In the genomic region with DNA sequence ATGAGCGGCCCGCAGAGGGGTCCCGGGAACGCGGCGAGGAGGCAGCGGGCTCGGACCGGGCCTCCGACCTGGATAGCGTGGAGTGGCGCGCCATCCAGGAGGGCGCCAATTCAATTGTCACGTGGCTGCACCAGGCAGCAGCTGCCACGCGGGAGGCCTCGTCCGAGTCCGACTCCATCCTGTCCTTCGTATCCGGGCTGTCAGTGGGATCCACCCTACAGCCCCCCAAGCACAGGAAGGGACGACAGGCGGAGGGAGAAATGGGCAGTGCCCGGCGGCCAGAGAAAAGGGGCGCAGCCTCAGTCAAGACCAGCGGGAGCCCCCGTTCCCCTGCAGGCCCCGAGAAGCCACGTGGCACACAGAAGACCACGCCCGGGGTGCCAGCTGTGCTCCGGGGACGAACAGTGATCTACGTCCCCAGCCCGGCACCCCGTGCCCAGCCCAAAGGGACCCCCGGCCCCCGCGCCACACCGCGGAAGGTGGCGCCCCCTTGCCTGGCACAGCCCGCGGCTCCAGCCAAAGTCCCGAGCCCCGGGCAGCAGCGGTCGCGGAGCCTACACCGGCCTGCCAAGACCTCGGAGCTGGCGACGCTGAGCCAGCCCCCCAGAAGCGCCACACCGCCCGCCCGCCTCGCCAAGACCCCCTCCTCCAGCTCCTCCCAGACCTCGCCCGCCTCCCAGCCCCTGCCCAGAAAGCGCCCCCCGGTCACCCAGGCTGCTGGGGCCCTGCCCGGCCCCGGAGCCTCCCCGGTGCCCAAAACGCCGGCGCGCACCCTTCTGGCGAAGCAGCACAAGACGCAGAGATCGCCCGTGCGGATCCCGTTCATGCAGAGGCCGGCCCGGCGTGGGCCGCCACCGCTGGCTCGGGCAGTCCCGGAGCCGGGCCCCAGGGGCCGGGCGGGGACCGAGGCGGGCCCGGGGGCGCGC, we compare ENCODE assay signal across 7 cellular contexts. TPM values are rescaled to one million over a fixed set of nuclear protein-coding genes. Genes with fewer than 3 reads are reported as not detected.
DNase-seq lines count a peak whose midpoint lies in the region; ATAC-seq and TF ChIP-seq lines count a peak whose summit lies in the region.
"Had no signal": no experiment of that assay in that cellular context is flagged by ENCODE, and none has a peak within 500 bp of the region (broad histone marks: within the 10 kb centered on the region; RNA-seq: fewer than 3 reads in every experiment).

No MANE protein-coding gene starts in this region.

- H3K27ac ChIP-seq in OCI-LY7 (ENCODE audit: low read depth, low read length, poor library complexity, severe bottlenecking): no peak overlapping the region
- H3K27ac ChIP-seq in left ventricle myocardium inferior (replicated peaks): no peak overlapping the region
- no peak overlapping the region for H3K27ac ChIP-seq in SK-N-SH (ENCODE audit: low read depth in 2 of 2, low read length in 1 of 2)

- H3K4me3 ChIP-seq in OCI-LY7 (ENCODE audit: low read depth, low read length, poor library complexity, severe bottlenecking): no peak overlapping the region
- peak overlapping the region; percentile 75 for H3K4me3 ChIP-seq in left ventricle myocardium inferior
- H3K4me3 ChIP-seq in SK-N-SH (ENCODE audit: low read depth in 2 of 2, low read length in 1 of 2): no peak overlapping the region

- H3K9me3 ChIP-seq in OCI-LY7 (ENCODE audit: low read length) (no peaks in the 10 kb centered on the region), left ventricle myocardium inferior (replicated peaks) (no peaks in the 10 kb centered on the region), SK-N-SH (no peaks in the 10 kb centered on the region)

- TF ChIP-seq EP300 in SK-N-SH (IDR thresholded peaks at IDR 0.05; ENCODE audit: borderline replicate concordance in 1 of 2, low read depth in 1 of 2, low read length in 1 of 2): no peak

- H3K4me1 ChIP-seq in OCI-LY7 (ENCODE audit: insufficient read depth, low read length, poor library complexity, severe bottlenecking): peaks cover 16% of the 10 kb centered on the region
- peaks cover 73% of the 10 kb centered on the region for H3K4me1 ChIP-seq in left ventricle myocardium inferior
- H3K4me1 ChIP-seq in SK-N-SH (ENCODE audit: control insufficient read depth in 1 of 2, insufficient read depth in 2 of 2, low read depth in 1 of 2, low read length in 1 of 2): peaks cover 0 to 12% of the 10 kb centered on the region in 2 experiments; a peak in 1 of 4 replicates

- TF ChIP-seq RAD21 in SK-N-SH (IDR thresholded peaks at IDR 0.05; ENCODE audit: low read length): no peak

- intact Hi-C loops in OCI-LY7 (cut with micrococcal nuclease; ENCODE audit: unreplicated experiment): no loop called here
- intact Hi-C loops in left ventricle myocardium inferior (cut with micrococcal nuclease): no loop called here

- CTCF ChIA-PET in OCI-LY7 (lab: Charles Lee; ENCODE audit: unreplicated experiment) (no interaction called here), SK-N-SH (lab: Yijun Ruan, JAX) (interaction anchor here (2.7 kb wide), 1 partner anchor 24 kb away, joined by 11 read pairs; no protein-coding TSS in a partner anchor)

- H3K79me2 ChIP-seq in OCI-LY7 (ENCODE audit: insufficient read depth, low read depth, low read length): no peaks in the 10 kb centered on the region
- peaks cover 8% of the 10 kb centered on the region; the same call in 1 of the 2 replicates for H3K79me2 ChIP-seq in SK-N-SH (ENCODE audit: insufficient read depth)

- H3K4me2 ChIP-seq in OCI-LY7 (ENCODE audit: low read length) (no peak overlapping the region), SK-N-SH (no peak overlapping the region)

- H3K27me3 ChIP-seq in left ventricle myocardium inferior (ENCODE audit: low read depth): peaks cover 91% of the 10 kb centered on the region
- no peaks in the 10 kb centered on the region for H3K27me3 ChIP-seq in SK-N-SH (ENCODE audit: insufficient read depth)

- no peak overlapping the region for H2AFZ ChIP-seq in OCI-LY7 (ENCODE audit: low read length)
- H2AFZ ChIP-seq in SK-N-SH (ENCODE audit: low read depth): no peak overlapping the region

- H3K9ac ChIP-seq in SK-N-SH: no peak overlapping the region

- 97% methylated on average over 23 of the region's 92 CpGs for WGBS in SK-N-SH (ENCODE audit: low lambda C conversion rate)

- DNase-seq in AG08396 (ENCODE audit: low spot score) (peak; percentile 71), OCI-LY7 (ENCODE audit: low spot score) (peak; percentile 29), left ventricle myocardium inferior (no peak), NAMALWA (ENCODE audit: low spot score) (no peak), SK-N-SH (no peak)

- H3F3A ChIP-seq in SK-N-SH (replicated peaks; ENCODE audit: insufficient read depth): no peaks in the 10 kb centered on the region

- no peaks in the 10 kb centered on the region for H3K36me3 ChIP-seq in OCI-LY7 (ENCODE audit: insufficient read depth, low read length)
- H3K36me3 ChIP-seq in left ventricle myocardium inferior: no peaks in the 10 kb centered on the region
- H3K36me3 ChIP-seq in SK-N-SH (replicated peaks in 1 of 2; ENCODE audit: control insufficient read depth in 1 of 2, insufficient read depth in 2 of 2, low read length in 1 of 2): peaks cover 0 to 22% of the 10 kb centered on the region in 2 experiments

- no TSS peak for BruUV-seq in OCI-LY7 (replicated peaks; lab: Mats Ljungman, UMichigan)

- TF ChIP-seq CTCF in OCI-LY7 (conservative IDR thresholded peaks at IDR 0.05; ENCODE audit: low read length): 0 out of 2 replicates have a peak, but pooled peaks have one; percentile 36
- TF ChIP-seq CTCF in left ventricle myocardium inferior (IDR thresholded peaks at IDR 0.05; ENCODE audit: borderline replicate concordance): no peak
- TF ChIP-seq CTCF in SK-N-SH (IDR thresholded peaks at IDR 0.05): no peak

- H4K20me1 ChIP-seq in OCI-LY7 (ENCODE audit: insufficient read depth, low read length): peaks cover 7% of the 10 kb centered on the region; the same call in 1 of the 2 replicates
- peaks cover 15% of the 10 kb centered on the region; the same call in 1 of the 2 replicates for H4K20me1 ChIP-seq in SK-N-SH (ENCODE audit: insufficient read depth)

- H3K9me2 ChIP-seq in OCI-LY7 (ENCODE audit: insufficient read depth, low read length): no peaks in the 10 kb centered on the region
- H3K9me2 ChIP-seq in SK-N-SH: no peaks in the 10 kb centered on the region

- POLR2A ChIA-PET in OCI-LY7 (lab: Charles Lee) (no interaction called here), SK-N-SH (lab: Yijun Ruan, JAX) (no interaction called here)

- ATAC-seq in GM19452 (IDR thresholded peaks at IDR 0.05; ENCODE audit: unreplicated experiment): no peak

TF ChIP-seq in SK-N-SH, 30 proteins besides CTCF, POLR2A, EP300 and RAD21 (continues in another document):
- TF ChIP-seq, protein P1, sequence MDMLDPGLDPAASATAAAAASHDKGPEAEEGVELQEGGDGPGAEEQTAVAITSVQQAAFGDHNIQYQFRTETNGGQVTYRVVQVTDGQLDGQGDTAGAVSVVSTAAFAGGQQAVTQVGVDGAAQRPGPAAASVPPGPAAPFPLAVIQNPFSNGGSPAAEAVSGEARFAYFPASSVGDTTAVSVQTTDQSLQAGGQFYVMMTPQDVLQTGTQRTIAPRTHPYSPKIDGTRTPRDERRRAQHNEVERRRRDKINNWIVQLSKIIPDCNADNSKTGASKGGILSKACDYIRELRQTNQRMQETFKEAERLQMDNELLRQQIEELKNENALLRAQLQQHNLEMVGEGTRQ (IDR thresholded peaks at IDR 0.05; ENCODE audit: borderline replicate concordance, low read depth, low read length): no peak
- TF ChIP-seq, protein P2, sequence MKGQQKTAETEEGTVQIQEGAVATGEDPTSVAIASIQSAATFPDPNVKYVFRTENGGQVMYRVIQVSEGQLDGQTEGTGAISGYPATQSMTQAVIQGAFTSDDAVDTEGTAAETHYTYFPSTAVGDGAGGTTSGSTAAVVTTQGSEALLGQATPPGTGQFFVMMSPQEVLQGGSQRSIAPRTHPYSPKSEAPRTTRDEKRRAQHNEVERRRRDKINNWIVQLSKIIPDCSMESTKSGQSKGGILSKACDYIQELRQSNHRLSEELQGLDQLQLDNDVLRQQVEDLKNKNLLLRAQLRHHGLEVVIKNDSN (IDR thresholded peaks at IDR 0.05; ENCODE audit: borderline replicate concordance, low read depth): no peak
- no peak for TF ChIP-seq JUND (IDR thresholded peaks at IDR 0.05)
- TF ChIP-seq FOSL2 (IDR thresholded peaks at IDR 0.05; ENCODE audit: borderline replicate concordance, low read depth): no peak
- TF ChIP-seq GATA2 (CRISPR knock-in tag; IDR thresholded peaks at IDR 0.05): no peak

RNA-seq across cellular contexts. Expression of a gene that starts 10.5 kb away (rescaled TPM):
- total RNA-seq in OCI-LY7 (2014; rRNA removed; shearing (Covaris generic)): 27.1 and 45.6 TPM in 2 replicates
- total RNA-seq in OCI-LY7 (2022) (54.6 and 58.6 TPM in 2 replicates), left ventricle myocardium inferior (16.1 TPM)
- polyA plus RNA-seq in SK-N-SH (2012; rRNA removed): 23.4 and 25.3 TPM in 2 replicates
- 11.5 and 20.3 TPM in 2 replicates for polyA plus RNA-seq in SK-N-SH (2012; cell fraction: cytosol; rRNA removed)
- polyA plus RNA-seq in SK-N-SH (2012; cell fraction: nucleus; rRNA removed): 27.2 and 30.6 TPM in 2 replicates

RNA-seq across cellular contexts. Expression of a gene that starts 18.6 kb away (rescaled TPM):
- 0.23 and 0.57 TPM in 2 replicates for total RNA-seq in OCI-LY7 (2014; rRNA removed; shearing (Covaris generic))
- 2.4 and 5.5 TPM in 2 replicates for total RNA-seq in OCI-LY7 (2022)
- 0.22 TPM for total RNA-seq in left ventricle myocardium inferior
- polyA plus RNA-seq in SK-N-SH (2012; rRNA removed): 1.3 and 1.8 TPM in 2 replicates
- 0.59 and 1.3 TPM in 2 replicates for polyA plus RNA-seq in SK-N-SH (2012; cell fraction: cytosol; rRNA removed)
- polyA plus RNA-seq in SK-N-SH (2012; cell fraction: nucleus; rRNA removed): 4.1 and 5.2 TPM in 2 replicates
- total RNA-seq: RPMI7951 had no signal

RNA-seq across cellular contexts. Expression of a gene that starts 21.6 kb away (rescaled TPM):
- total RNA-seq in OCI-LY7 (2014; rRNA removed; shearing (Covaris generic)): 1.9 and 8.3 TPM in 2 replicates
- total RNA-seq in OCI-LY7 (2022) (13.0 and 15.7 TPM in 2 replicates), left ventricle myocardium inferior (1.3 TPM)
- 5.8 and 6.6 TPM in 2 replicates for polyA plus RNA-seq in SK-N-SH (2012; rRNA removed)
- 1.1 and 1.5 TPM in 2 replicates for polyA plus RNA-seq in SK-N-SH (2012; cell fraction: cytosol; rRNA removed)
- polyA plus RNA-seq in SK-N-SH (2012; cell fraction: nucleus; rRNA removed): 69.2 and 138 TPM in 2 replicates

RNA-seq across cellular contexts. Expression of a gene that starts 22.4 kb away (rescaled TPM):
- total RNA-seq in OCI-LY7 (2014; rRNA removed; shearing (Covaris generic)): 0.46 and 1.3 TPM in 2 replicates
- total RNA-seq in OCI-LY7 (2022) (3.1 and 3.6 TPM in 2 replicates), left ventricle myocardium inferior (1.9 TPM)
- polyA plus RNA-seq in SK-N-SH (2012; rRNA removed): 6.8 and 9.1 TPM in 2 replicates
- polyA plus RNA-seq in SK-N-SH (2012; cell fraction: cytosol; rRNA removed): 4.0 and 5.0 TPM in 2 replicates
- 5.8 and 6.7 TPM in 2 replicates for polyA plus RNA-seq in SK-N-SH (2012; cell fraction: nucleus; rRNA removed)

RNA-seq across cellular contexts. Expression of a gene that starts 30.3 kb away (rescaled TPM):
- 2,068 and 2,241 TPM in 2 replicates for total RNA-seq in OCI-LY7 (2014; rRNA removed; shearing (Covaris generic))
- total RNA-seq in OCI-LY7 (2022): 1,654 and 1,860 TPM in 2 replicates
- 588 TPM for total RNA-seq in left ventricle myocardium inferior
- 2,836 and 3,749 TPM in 2 replicates for polyA plus RNA-seq in SK-N-SH (2012; rRNA removed)
- polyA plus RNA-seq in SK-N-SH (2012; cell fraction: cytosol; rRNA removed): 2,019 and 3,381 TPM in 2 replicates
- polyA plus RNA-seq in SK-N-SH (2012; cell fraction: nucleus; rRNA removed): 943 and 2,115 TPM in 2 replicates

Comparison
In these comparisons a context has a peak if more than half of its experiments do, and no peak if none do; other contexts are left out.
1. DNase-seq: peak in AG08396 (single experiment) and OCI-LY7 (single experiment); none in left ventricle myocardium inferior (single experiment), NAMALWA (single experiment) and SK-N-SH (single experiment).